ENCODE assay signal across 7 cellular contexts in the genomic region with DNA sequence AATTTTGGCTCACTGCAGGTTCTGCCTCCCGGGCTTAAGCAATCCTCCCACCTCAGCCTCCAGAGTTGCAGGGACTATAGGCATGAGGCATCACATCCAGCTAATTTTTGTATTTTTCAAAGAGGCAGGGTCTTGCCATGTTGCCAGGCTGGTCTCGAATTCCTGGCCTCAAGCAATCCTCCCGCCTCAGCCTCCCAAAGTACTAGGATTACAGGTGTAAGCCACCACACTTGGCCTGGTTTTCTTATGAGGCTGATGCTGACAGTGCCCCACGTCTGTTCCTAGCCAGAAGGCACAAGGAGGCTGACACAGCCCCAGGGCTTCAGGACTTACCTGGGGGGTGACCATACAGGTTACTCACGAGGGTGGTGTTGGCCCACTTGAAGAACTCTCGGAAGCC. TPM values are rescaled to one million over a fixed set of nuclear protein-coding genes. Genes with fewer than 3 reads are reported as not detected.
"Had no signal": no experiment of that assay in that cellular context is flagged by ENCODE, and none has a peak within 500 bp of the region (broad histone marks: within the 10 kb centered on the region; RNA-seq: fewer than 3 reads in every experiment).

No MANE protein-coding gene starts in this region.

- H3K4me3 ChIP-seq: K562 had no signal

- H3K4me3 Mint-ChIP-seq: IgD-negative memory B cell had no signal

- H3K27ac ChIP-seq: HL-60 had no signal

- H3K4me1 Mint-ChIP-seq: IgD-negative memory B cell had no signal

- DNase-seq: IMR-90, KBM-7 had no signal

- H3K27ac Mint-ChIP-seq: IgD-negative memory B cell had no signal

- ATAC-seq: HepG2, K562 had no signal

RNA-seq across cellular contexts. Expression of a gene that starts 53.1 kb away (rescaled TPM):
- total RNA-seq: HT1080 had no signal
- polyA plus RNA-seq: IgD-negative memory B cell had no signal
